ENCODE assay signal across 21 cellular contexts in the genomic region with DNA sequence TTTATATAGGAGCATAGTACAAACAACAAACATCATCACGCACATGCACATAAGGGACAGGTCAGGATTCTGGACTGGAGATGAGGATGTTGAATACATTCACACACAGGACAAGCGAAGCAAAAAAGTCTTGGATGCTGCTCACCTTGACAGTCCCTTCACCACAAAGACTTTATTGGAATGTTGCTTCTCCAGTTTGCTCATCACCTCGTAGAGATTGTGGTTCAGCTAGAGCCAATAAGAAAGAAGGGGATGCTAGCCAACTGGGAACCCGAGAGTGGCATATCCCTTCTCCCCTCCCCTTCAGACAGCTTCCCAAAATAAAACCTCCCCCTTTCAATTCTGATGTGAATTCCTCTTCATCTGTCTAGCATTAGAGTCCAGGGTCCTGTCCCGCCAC. TPM values are rescaled to one million over a fixed set of nuclear protein-coding genes. Genes with fewer than 3 reads are reported as not detected.
"Had no signal": no experiment of that assay in that cellular context is flagged by ENCODE, and none has a peak within 500 bp of the region (broad histone marks: within the 10 kb centered on the region; RNA-seq: fewer than 3 reads in every experiment).

No MANE protein-coding gene starts in this region.

- H3K27ac ChIP-seq: hepatocyte, ovary, right atrium auricular region, sigmoid colon, skin epidermis, suprapubic skin, thyroid gland had no signal

- DNase-seq: dermis blood vessel endothelial cell; foreskin melanocyte; head of caudate nucleus; kidney glomerular epithelial cell; mucosa of descending colon; natural killer cell; nucleus accumbens; ovary; sigmoid colon; stimulated activated CD4-positive, alpha-beta T cell treated with anti-CD3 and anti-CD28 coated beads, Interleukin-2, amount 100 ng/mL, for 24 hours; stimulated activated naive CD8-positive, alpha-beta T cell treated with anti-CD3 and anti-CD28 coated beads, Interleukin-15, Interleukin-2, amounts not matched to agents 100 U/mL and 50 U/mL, for 24 hours; thyroid gland had no signal

- H3K9me3 Mint-ChIP-seq: natural killer cell, neural crest cell, type B pancreatic cell had no signal

- H3K27me3 ChIP-seq: hepatocyte, ovary, right atrium auricular region, sigmoid colon, suprapubic skin, thyroid gland had no signal

- ATAC-seq: mucosa of descending colon; natural killer cell; stimulated activated naive CD8-positive, alpha-beta T cell treated with anti-CD3 and anti-CD28 coated beads, Interleukin-15, Interleukin-2, amounts not matched to agents 100 U/mL and 50 U/mL, for 24 hours had no signal

- H3K27me3 Mint-ChIP-seq: type B pancreatic cell had no signal

- H3K27ac Mint-ChIP-seq: type B pancreatic cell had no signal

- H3K4me3 ChIP-seq: hepatocyte, mucosa of descending colon, ovary, right atrium auricular region, sigmoid colon, skin epidermis, suprapubic skin, thyroid gland had no signal

- H3K4me1 ChIP-seq: right atrium auricular region, sigmoid colon, suprapubic skin, thyroid gland had no signal

- H3K4me3 Mint-ChIP-seq: natural killer cell, neural crest cell, type B pancreatic cell had no signal

- H3K36me3 ChIP-seq: ovary, right atrium auricular region, sigmoid colon, suprapubic skin, thyroid gland had no signal

- H3K9me3 ChIP-seq: mucosa of descending colon, ovary, right atrium auricular region, sigmoid colon, suprapubic skin, thyroid gland had no signal

- H3K36me3 Mint-ChIP-seq: natural killer cell, type B pancreatic cell had no signal

RNA-seq across cellular contexts. Expression of gene BIN2, which starts 28.3 kb away (rescaled TPM):
- total RNA-seq: dermis blood vessel endothelial cell, neural crest cell had no signal
- polyA plus RNA-seq: hepatocyte had no signal

RNA-seq across cellular contexts. Expression of gene CELA1, which starts 50.8 kb away (rescaled TPM):
- total RNA-seq: dermis blood vessel endothelial cell, hepatocyte, liver, mucosa of descending colon, neural crest cell, ovary, posterior vena cava, right atrium auricular region, sigmoid colon, suprapubic skin, thyroid gland had no signal
- polyA plus RNA-seq: esophagus, hepatocyte, liver, ovary, sigmoid colon had no signal
